11 cellular contexts compared by ENCODE assay signal in the genomic region with DNA sequence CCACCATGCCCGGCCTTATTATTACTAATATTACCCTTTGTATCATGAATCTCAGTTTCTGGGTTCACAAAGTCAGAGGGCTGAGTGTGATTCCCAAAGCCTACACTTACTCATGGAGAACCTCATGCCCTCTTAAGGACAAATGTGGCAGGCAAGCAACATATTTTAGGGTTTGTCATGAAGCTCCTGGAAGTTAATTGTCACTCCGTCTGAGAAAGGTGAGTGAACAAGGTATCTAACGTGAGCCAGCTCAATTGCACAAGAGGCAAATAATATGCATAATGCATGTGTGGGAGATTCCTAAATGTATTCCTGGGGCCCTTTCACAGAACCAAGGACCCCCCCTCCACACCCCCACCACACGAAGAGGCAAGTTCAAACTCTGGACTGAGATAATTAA. TPM values are rescaled to one million over a fixed set of nuclear protein-coding genes. Genes with fewer than 3 reads are reported as not detected.
DNase-seq lines count a peak whose midpoint lies in the region; ATAC-seq and TF ChIP-seq lines count a peak whose summit lies in the region.
"Had no signal": no experiment of that assay in that cellular context is flagged by ENCODE, and none has a peak within 500 bp of the region (broad histone marks: within the 10 kb centered on the region; RNA-seq: fewer than 3 reads in every experiment).

No MANE protein-coding gene starts in this region.

- no peaks in the 10 kb centered on the region for H3K36me3 ChIP-seq in thymus (ENCODE audit: control insufficient read depth, insufficient read depth)
- no peaks in the 10 kb centered on the region for H3K36me3 ChIP-seq in BE2C
- no peaks in the 10 kb centered on the region for H3K36me3 ChIP-seq in HAP-1 (replicated peaks)
- H3K36me3 ChIP-seq: ovary had no signal

- peaks cover 2% of the 10 kb centered on the region for H3K36me3 Mint-ChIP-seq in activated T-cell treated with anti-CD3 and anti-CD28 coated beads, Interleukin-2, amount 50 U/mL, for 4 hours (ENCODE audit: insufficient read depth)
- peaks cover 3% of the 10 kb centered on the region for H3K36me3 Mint-ChIP-seq in T-cell

- H3K4me1 Mint-ChIP-seq in activated T-cell treated with anti-CD3 and anti-CD28 coated beads, Interleukin-2, amount 50 U/mL, for 4 hours (ENCODE audit: low read depth): peaks cover 56% of the 10 kb centered on the region
- peaks cover 31 to 48% (median 44%) of the 10 kb centered on the region in 3 donors for H3K4me1 Mint-ChIP-seq in T-cell

- H3K4me3 Mint-ChIP-seq in activated T-cell treated with anti-CD3 and anti-CD28 coated beads, Interleukin-2, amount 50 U/mL, for 4 hours: peak overlapping the region; percentile 25
- H3K4me3 Mint-ChIP-seq in T-cell: peak overlapping the region; percentile 17 to 64 (median 49)
- H3K4me3 Mint-ChIP-seq: dendritic cell treated with granulocyte-macrophage colony-stimulating factor and Interleukin-4, amounts not matched to agents 40 ng/mL and 50 ng/mL, for 4 days had no signal

- peaks cover 7% of the 10 kb centered on the region for H3K9me3 Mint-ChIP-seq in activated T-cell treated with anti-CD3 and anti-CD28 coated beads, Interleukin-2, amount 50 U/mL, for 4 hours
- H3K9me3 Mint-ChIP-seq in T-cell: peaks cover 0 to 4% (median under 1%) of the 10 kb centered on the region in 3 donors

- POLR2A ChIA-PET in T-cell (lab: Charles Lee): no interaction called here

- H3K27me3 ChIP-seq in thymus (ENCODE audit: control insufficient read depth, insufficient read depth) (no peaks in the 10 kb centered on the region), BE2C (no peaks in the 10 kb centered on the region), HAP-1 (ENCODE audit: low read depth) (no peaks in the 10 kb centered on the region)
- H3K27me3 ChIP-seq: ovary had no signal

- in situ Hi-C loops in HAP-1 (cut with MboI; ENCODE audit: low sequenced_read_pairs): no loop called here

- H3K4me3 ChIP-seq in thymus (ENCODE audit: low read length): no peak overlapping the region
- no peak overlapping the region for H3K4me3 ChIP-seq in BE2C (ENCODE audit: low read depth, low read length)
- H3K4me3 ChIP-seq in HAP-1: no peak overlapping the region
- H3K4me3 ChIP-seq: ovary had no signal

- H3K27ac ChIP-seq in thymus (ENCODE audit: low read depth): peak overlapping the region; percentile 64
- H3K27ac ChIP-seq: ovary had no signal

- no peak for TF ChIP-seq CTCF in BE2C (IDR thresholded peaks at IDR 0.05; ENCODE audit: low read depth, low read length)

- H3K9me3 ChIP-seq in thymus (ENCODE audit: control insufficient read depth): no peaks in the 10 kb centered on the region
- no peaks in the 10 kb centered on the region for H3K9me3 ChIP-seq in BE2C
- no peaks in the 10 kb centered on the region for H3K9me3 ChIP-seq in HAP-1
- H3K9me3 ChIP-seq: ovary had no signal

- 92% methylated on average over 4 of the region's 4 CpGs for WGBS in thymus

- CTCF ChIA-PET in T-cell (lab: Charles Lee): interaction anchor here (0.6 to 0.8 kb wide), 4 partner anchors 10 to 1902 kb away, joined by 3 read pairs; no protein-coding TSS in a partner anchor

- H3K27me3 Mint-ChIP-seq in activated T-cell treated with anti-CD3 and anti-CD28 coated beads, Interleukin-2, amount 50 U/mL, for 4 hours (ENCODE audit: low read depth): no peaks in the 10 kb centered on the region
- no peaks in the 10 kb centered on the region for H3K27me3 Mint-ChIP-seq in T-cell

- peaks cover 11% of the 10 kb centered on the region for H3K4me1 ChIP-seq in thymus (ENCODE audit: control insufficient read depth, insufficient read depth, low read length)
- no peaks in the 10 kb centered on the region for H3K4me1 ChIP-seq in BE2C
- no peaks in the 10 kb centered on the region for H3K4me1 ChIP-seq in HAP-1

- H3K27ac Mint-ChIP-seq in T-cell: peak overlapping the region; percentile 83 to 91
- H3K27ac Mint-ChIP-seq: dendritic cell treated with granulocyte-macrophage colony-stimulating factor and Interleukin-4, amounts not matched to agents 40 ng/mL and 50 ng/mL, for 4 days had no signal

- no peak for DNase-seq in activated T-cell treated with anti-CD3 and anti-CD28 coated beads, Interleukin-2, amount 50 U/mL, for 4 hours
- DNase-seq in activated T-cell treated with anti-CD3 and anti-CD28 coated beads for 4 hours (no peak), T-cell (no peak), BE2C (no peak), HAP-1 (ENCODE audit: low spot score in 2 of 2) (no peak), DMS114 treated with DMSO at 0.1 percent for 48 hours (lab: John Stamatoyannopoulos, UW; ENCODE audit: unreplicated experiment) (no peak)
- DNase-seq: MM.1S, ovary had no signal

- ATAC-seq in activated T-cell treated with anti-CD3 and anti-CD28 coated beads, Interleukin-2, amount 50 U/mL, for 4 hours: peak; percentile 8 to 12
- ATAC-seq in T-cell (replicated peaks in 1 of 4) (peak in 1 of 4 experiments; percentile 0), esophagus mucosa (peak; percentile 83)

RNA-seq across cellular contexts. Expression of gene TIAM1, which starts 10.1 kb away (rescaled TPM):
- total RNA-seq in activated T-cell treated with anti-CD3 and anti-CD28 coated beads, Interleukin-2, amount 50 U/mL, for 4 hours: 100 to 1,000 TPM; 103 to 133 (median 132) TPM
- total RNA-seq in T-cell: 10 to 100 TPM; 60.8 to 79.4 (median 65.5) TPM
- total RNA-seq in esophagus mucosa: 96.7 TPM
- polyA plus RNA-seq in thymus: 25.8 TPM
- 31.1 TPM for polyA plus RNA-seq in BE2C (2012; ENCODE audit: insufficient read depth, insufficient read length, low read depth)
